ENCODE assay signal across 1 cellular context in genomic region chr3:158111861-158112260, GRCh38.
TF ChIP-seq lines count a peak whose summit lies in the region.

No MANE protein-coding gene starts in this region.

TF ChIP-seq in HCT116, 20 proteins besides CTCF, POLR2A, EP300 and RAD21:
- TF ChIP-seq ATF3 (IDR thresholded peaks at IDR 0.05) (no peak), ZNF274 (IDR thresholded peaks at IDR 0.05; ENCODE audit: low read depth, low read length) (no peak), ELF1 (IDR thresholded peaks at IDR 0.05; ENCODE audit: borderline replicate concordance, low read depth) (no peak), EZH2 (IDR thresholded peaks at IDR 0.05) (no peak), POLR2AphosphoS5 (IDR thresholded peaks at IDR 0.05; ENCODE audit: low read depth, low read length) (no peak), ZBTB33 (IDR thresholded peaks at IDR 0.05; ENCODE audit: extremely low read depth, insufficient replicate concordance, low read length) (no peak), SP1 (IDR thresholded peaks at IDR 0.05; ENCODE audit: low read depth) (no peak), YY1 (IDR thresholded peaks at IDR 0.05; ENCODE audit: extremely low read depth, insufficient replicate concordance, low read depth, low read length) (no peak), TCF7L2 (IDR thresholded peaks at IDR 0.05; ENCODE audit: borderline replicate concordance, extremely low read depth, insufficient read depth, insufficient read length) (no peak), CEBPB (IDR thresholded peaks at IDR 0.05; ENCODE audit: low read depth) (no peak), ZFX (IDR thresholded peaks at IDR 0.05) (no peak), SRF (IDR thresholded peaks at IDR 0.05; ENCODE audit: low read depth) (no peak), CBX3 (IDR thresholded peaks at IDR 0.05; ENCODE audit: low read depth) (no peak), SIN3A (IDR thresholded peaks at IDR 0.05; ENCODE audit: low read depth) (no peak), MAX (IDR thresholded peaks at IDR 0.05) (no peak), REST (IDR thresholded peaks at IDR 0.05; ENCODE audit: low read depth) (no peak), JUND (IDR thresholded peaks at IDR 0.05) (no peak), FOSL1 (IDR thresholded peaks at IDR 0.05; ENCODE audit: low read depth) (no peak), EGR1 (IDR thresholded peaks at IDR 0.05; ENCODE audit: low read depth) (no peak)
